14 cellular contexts compared by ENCODE assay signal in the genomic region with DNA sequence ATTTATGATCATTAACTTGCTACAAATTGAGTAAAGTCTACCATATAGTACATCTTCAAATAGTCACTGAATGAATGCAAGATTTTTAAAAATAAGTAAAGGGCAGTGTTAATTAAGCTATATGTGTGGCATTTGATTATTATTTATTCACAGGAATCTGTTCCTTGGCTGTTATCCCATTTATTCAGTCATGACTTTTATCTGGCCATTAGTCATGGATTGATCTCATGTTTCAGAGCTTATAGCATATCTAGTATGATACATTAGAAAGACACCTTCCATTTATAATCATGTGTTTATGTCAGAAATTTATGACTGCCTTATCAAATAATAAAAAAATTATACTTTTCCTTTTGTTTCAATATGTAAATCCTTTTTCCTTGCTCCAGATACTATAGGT.
DNase-seq lines count a peak whose midpoint lies in the region; ATAC-seq, FAIRE-seq and TF ChIP-seq lines count a peak whose summit lies in the region.
"Had no signal": no experiment of that assay in that cellular context is flagged by ENCODE, and none has a peak within 500 bp of the region (broad histone marks: within the 10 kb centered on the region; RNA-seq: fewer than 3 reads in every experiment).

No MANE protein-coding gene starts in this region.

- H3K9me2 ChIP-seq in PC-3 (replicated peaks; ENCODE audit: low read length), result no peaks in the 10 kb centered on the region

- CTCF ChIA-PET in PC-3 (lab: Charles Lee), result no interaction called here

- no peak for TF ChIP-seq CTCF in PC-3 (conservative IDR thresholded peaks at IDR 0.05; ENCODE audit: low read depth, low read length)
- TF ChIP-seq CTCF in bronchial epithelial cell (IDR thresholded peaks at IDR 0.05; ENCODE audit: insufficient read depth, low read length, severe bottlenecking), result no peak
- TF ChIP-seq CTCF in thoracic aorta (IDR thresholded peaks at IDR 0.05), result no peak

- H3K4me2 ChIP-seq in PC-3 (ENCODE audit: low read length), result no peak overlapping the region

- ATAC-seq in PC-3, result no peak
- ATAC-seq in thoracic aorta (ENCODE audit: insufficient number of reproducible peaks, low FRiP score, low read depth), result no peak
- ATAC-seq: CD8-positive, alpha-beta T cell; K562 had no signal

- DNase-seq in PC-3 (peak; percentile 8), bronchial epithelial cell (ENCODE audit: low read depth) (peak; percentile 22), glomerular endothelial cell (ENCODE audit: extremely low read depth, low read depth, low spot score) (peak; percentile 18), thoracic aorta (ENCODE audit: low spot score) (no peak), GF-D8 (lab: John Stamatoyannopoulos, UW) (no peak), hypothalamus (lab: John Stamatoyannopoulos, UW) (no peak)
- DNase-seq in activated effector memory CD4-positive, alpha-beta T cell treated with anti-CD3 and anti-CD28 coated beads, Interleukin-2, amount 50 U/mL, for 16 hours, result no peak
- DNase-seq: CD8-positive, alpha-beta T cell; NCI-H226; NCI-H526 treated with DMSO at 0.1 percent for 48 hours; NK-92 treated with Interleukin-12 subunit alpha and Interleukin-12 subunit beta, amount 100 ng/mL, for 24 hours; OCI-M1 had no signal

- H2AFZ ChIP-seq in PC-3 (ENCODE audit: low read length), result no peak overlapping the region

- H3F3A ChIP-seq in PC-3 (ENCODE audit: low read length, unreplicated experiment), result no peaks in the 10 kb centered on the region

- H4K20me1 ChIP-seq in PC-3 (ENCODE audit: low read length), result no peaks in the 10 kb centered on the region

- H3K9me3 ChIP-seq in PC-3 (ENCODE audit: low read length) (no peaks in the 10 kb centered on the region), thoracic aorta (no peaks in the 10 kb centered on the region)

- H3K27me3 ChIP-seq in PC-3 (ENCODE audit: low read length) (no peaks in the 10 kb centered on the region), bronchial epithelial cell (ENCODE audit: control insufficient read depth, insufficient read depth, low read length) (no peaks in the 10 kb centered on the region), thoracic aorta (replicated peaks; ENCODE audit: insufficient read depth) (no peaks in the 10 kb centered on the region)

- FAIRE-seq in bronchial epithelial cell (lab: Jason Lieb, UNC), result no peak
- FAIRE-seq: D721Med, K562 had no signal

- no peaks in the 10 kb centered on the region for H3K36me3 ChIP-seq in PC-3 (ENCODE audit: low read depth, low read length)
- no peaks in the 10 kb centered on the region for H3K36me3 ChIP-seq in bronchial epithelial cell (ENCODE audit: control insufficient read depth, insufficient read depth, low read length)
- no peaks in the 10 kb centered on the region for H3K36me3 ChIP-seq in thoracic aorta

- no peak overlapping the region for H3K27ac ChIP-seq in PC-3 (ENCODE audit: low read length)
- H3K27ac ChIP-seq in thoracic aorta, result peak overlapping the region; percentile 44 to 46

- no TSS peak for BruUV-seq in PC-3 (replicated peaks; lab: Mats Ljungman, UMichigan)

- POLR2A ChIA-PET in PC-3 (lab: Charles Lee; ENCODE audit: unreplicated experiment), result no interaction called here

- H3K9ac ChIP-seq in PC-3 (ENCODE audit: low read length), result no peak overlapping the region

- H3K4me3 ChIP-seq in PC-3 (ENCODE audit: low read length) (no peak overlapping the region), bronchial epithelial cell (ENCODE audit: low read depth, low read length) (no peak overlapping the region), thoracic aorta (peak overlapping the region; percentile 9)
- H3K4me3 ChIP-seq: K562 had no signal

- intact Hi-C loops in PC-3 (cut with micrococcal nuclease), result no loop called here

- H3K4me1 ChIP-seq in PC-3 (ENCODE audit: insufficient read depth, low read length) (no peaks in the 10 kb centered on the region), thoracic aorta (ENCODE audit: control insufficient read depth in 1 of 2, low read depth in 2 of 2) (peaks cover 11 to 25% of the 10 kb centered on the region in 2 donors)

- no peaks in the 10 kb centered on the region for H3K79me2 ChIP-seq in PC-3 (ENCODE audit: low read length)

Comparison
In these comparisons a context has a peak if more than half of its experiments do, and no peak if none do; other contexts are left out.
1. DNase-seq: peak in PC-3 (single experiment), bronchial epithelial cell (single experiment) and glomerular endothelial cell (single experiment); none in thoracic aorta (single experiment), GF-D8 (single experiment), activated effector memory CD4-positive, alpha-beta T cell treated with anti-CD3 and anti-CD28 coated beads, Interleukin-2, amount 50 U/mL, for 16 hours (single experiment) and hypothalamus (0 of 51).